In genomic region chr16:49003022-49003421, GRCh38 we compare ENCODE assay signal across 17 cellular contexts.
"Had no signal": no experiment of that assay in that cellular context is flagged by ENCODE, and none has a peak within 500 bp of the region (broad histone marks: within the 10 kb centered on the region; RNA-seq: fewer than 3 reads in every experiment).

No MANE protein-coding gene starts in this region.

- H3K27ac ChIP-seq: ascending aorta, colonic mucosa, foreskin keratinocyte, skin epidermis, tibial nerve, uterus, VCaP had no signal

- ATAC-seq: foreskin keratinocyte, left lobe of liver, right cardiac atrium had no signal

- H3K27me3 ChIP-seq: ascending aorta, colonic mucosa, foreskin keratinocyte, tibial nerve, uterus had no signal

- DNase-seq: activated CD4-positive, CD25-positive, alpha-beta regulatory T cell treated with anti-CD3 and anti-CD28 coated beads, Interleukin-2, amount 50 U/mL, for 72 hours; activated CD8-positive, alpha-beta memory T cell treated with anti-CD3 and anti-CD28 coated beads for 24 hours; activated CD8-positive, alpha-beta memory T cell treated with anti-CD3 and anti-CD28 coated beads, Interleukin-2, amount 50 U/mL, for 48 hours; activated effector memory CD4-positive, alpha-beta T cell treated with Interleukin-2 at 50 U/mL for 16 hours; activated naive CD4-positive, alpha-beta T cell treated with anti-CD3 and anti-CD28 coated beads, Interleukin-2, amount 50 U/mL, for 16 hours; activated T-cell treated with anti-CD3 and anti-CD28 coated beads, Interleukin-2, amount 50 U/mL, for 48 hours; colonic mucosa; foreskin keratinocyte; hypothalamus; islet precursor cell; right cardiac atrium; uterus had no signal

- H3K4me1 ChIP-seq: ascending aorta, colonic mucosa, foreskin keratinocyte, tibial nerve, uterus had no signal

- H3K36me3 ChIP-seq: ascending aorta, colonic mucosa, tibial nerve, uterus had no signal

- H3K9me3 ChIP-seq: ascending aorta, colonic mucosa, tibial nerve, uterus had no signal

- H3K4me3 ChIP-seq: ascending aorta, colonic mucosa, skin epidermis, tibial nerve, uterus had no signal
